19 cellular contexts compared by ENCODE assay signal in the genomic region with DNA sequence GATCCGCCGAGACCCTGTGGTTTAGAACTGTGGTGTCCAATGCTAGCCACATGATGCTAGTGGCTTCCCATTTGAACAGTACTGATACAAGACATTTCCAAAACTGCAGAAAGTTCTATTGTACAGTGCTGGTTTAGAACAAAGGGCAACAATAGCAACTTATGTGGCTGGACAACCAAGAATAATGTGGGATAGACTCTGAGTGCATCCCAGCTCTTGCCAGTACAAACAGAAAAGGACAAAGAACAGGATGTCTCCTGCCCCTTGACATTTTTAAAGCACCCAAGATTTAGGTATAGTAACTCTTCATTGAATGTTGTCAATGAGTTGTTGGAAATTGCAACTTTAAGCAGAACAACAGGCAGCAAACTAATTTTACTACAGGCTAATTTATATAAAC.
"Had no signal": no experiment of that assay in that cellular context is flagged by ENCODE, and none has a peak within 500 bp of the region (broad histone marks: within the 10 kb centered on the region; RNA-seq: fewer than 3 reads in every experiment).

No MANE protein-coding gene starts in this region.

- DNase-seq: dermis blood vessel endothelial cell; effector memory CD4-positive, alpha-beta T cell; esophagus squamous epithelium; foreskin melanocyte; left lung; lower lobe of right lung; naive thymus-derived CD8-positive, alpha-beta T cell; pancreas; sigmoid colon; small intestine; stimulated activated CD4-positive, alpha-beta T cell treated with anti-CD3 and anti-CD28 coated beads, Interleukin-15, amount 100 ng/mL, for 24 hours; stimulated activated CD4-positive, alpha-beta T cell treated with anti-CD3 and anti-CD28 coated beads, Interleukin-2, amount 100 ng/mL, for 48 hours; stimulated activated naive B cell treated with anti-CD40 and anti-IgM and Interleukin-4, amounts not matched to agents 10 μg/mL and 1 μg/mL and 100 μg/mL, for 72 hours; stimulated activated naive CD8-positive, alpha-beta T cell treated with anti-CD3 and anti-CD28 coated beads, Interleukin-15, amount 100 ng/mL, for 72 hours; thyroid gland had no signal

- H3K36me3 Mint-ChIP-seq: naive thymus-derived CD8-positive, alpha-beta T cell; stimulated activated naive B cell treated with anti-CD40 and anti-IgM and Interleukin-4, amounts not matched to agents 10 μg/mL and 1 μg/mL and 100 μg/mL, for 72 hours; type B pancreatic cell had no signal

- H3K9me3 Mint-ChIP-seq: type B pancreatic cell had no signal

- H3K4me3 ChIP-seq: cardiac muscle cell, coronary artery, esophagus squamous epithelium, left lung, lower lobe of right lung, pancreas, sigmoid colon, suprapubic skin, thyroid gland had no signal

- H3K27ac ChIP-seq: cardiac muscle cell, left lung, lower lobe of right lung, pancreas, thyroid gland had no signal

- H3K4me1 Mint-ChIP-seq: naive thymus-derived CD8-positive, alpha-beta T cell; stimulated activated naive B cell treated with anti-CD40 and anti-IgM and Interleukin-4, amounts not matched to agents 10 μg/mL and 1 μg/mL and 100 μg/mL, for 72 hours; stimulated activated naive CD8-positive, alpha-beta T cell treated with anti-CD3 and anti-CD28 coated beads, Interleukin-15, amount 100 ng/mL, for 72 hours had no signal

- ATAC-seq: left lung; lower lobe of right lung; naive thymus-derived CD8-positive, alpha-beta T cell; pancreas; stimulated activated naive B cell treated with anti-CD40 and anti-IgM and Interleukin-4, amounts not matched to agents 10 μg/mL and 1 μg/mL and 100 μg/mL, for 72 hours; stimulated activated naive CD8-positive, alpha-beta T cell treated with anti-CD3 and anti-CD28 coated beads, Interleukin-15, amount 100 ng/mL, for 72 hours had no signal

- H3K36me3 ChIP-seq: cardiac muscle cell, esophagus squamous epithelium, left lung, lower lobe of right lung, pancreas, sigmoid colon, suprapubic skin, thyroid gland had no signal

- H3K4me1 ChIP-seq: left lung, lower lobe of right lung had no signal

- H3K27me3 ChIP-seq: cardiac muscle cell, esophagus squamous epithelium, left lung, pancreas, sigmoid colon, suprapubic skin, thyroid gland had no signal

- H3K9me3 ChIP-seq: esophagus squamous epithelium, lower lobe of right lung, pancreas, sigmoid colon had no signal

- H3K27ac Mint-ChIP-seq: naive thymus-derived CD8-positive, alpha-beta T cell; stimulated activated naive B cell treated with anti-CD40 and anti-IgM and Interleukin-4, amounts not matched to agents 10 μg/mL and 1 μg/mL and 100 μg/mL, for 72 hours; stimulated activated naive CD8-positive, alpha-beta T cell treated with anti-CD3 and anti-CD28 coated beads, Interleukin-15, amount 100 ng/mL, for 72 hours; type B pancreatic cell had no signal

- H3K4me3 Mint-ChIP-seq: naive thymus-derived CD8-positive, alpha-beta T cell; stimulated activated naive B cell treated with anti-CD40 and anti-IgM and Interleukin-4, amounts not matched to agents 10 μg/mL and 1 μg/mL and 100 μg/mL, for 72 hours; stimulated activated naive CD8-positive, alpha-beta T cell treated with anti-CD3 and anti-CD28 coated beads, Interleukin-15, amount 100 ng/mL, for 72 hours; type B pancreatic cell had no signal

- H3K27me3 Mint-ChIP-seq: stimulated activated naive B cell treated with anti-CD40 and anti-IgM and Interleukin-4, amounts not matched to agents 10 μg/mL and 1 μg/mL and 100 μg/mL, for 72 hours; stimulated activated naive CD8-positive, alpha-beta T cell treated with anti-CD3 and anti-CD28 coated beads, Interleukin-15, amount 100 ng/mL, for 72 hours; type B pancreatic cell had no signal
